ENCODE assay signal across 8 cellular contexts in the genomic region with DNA sequence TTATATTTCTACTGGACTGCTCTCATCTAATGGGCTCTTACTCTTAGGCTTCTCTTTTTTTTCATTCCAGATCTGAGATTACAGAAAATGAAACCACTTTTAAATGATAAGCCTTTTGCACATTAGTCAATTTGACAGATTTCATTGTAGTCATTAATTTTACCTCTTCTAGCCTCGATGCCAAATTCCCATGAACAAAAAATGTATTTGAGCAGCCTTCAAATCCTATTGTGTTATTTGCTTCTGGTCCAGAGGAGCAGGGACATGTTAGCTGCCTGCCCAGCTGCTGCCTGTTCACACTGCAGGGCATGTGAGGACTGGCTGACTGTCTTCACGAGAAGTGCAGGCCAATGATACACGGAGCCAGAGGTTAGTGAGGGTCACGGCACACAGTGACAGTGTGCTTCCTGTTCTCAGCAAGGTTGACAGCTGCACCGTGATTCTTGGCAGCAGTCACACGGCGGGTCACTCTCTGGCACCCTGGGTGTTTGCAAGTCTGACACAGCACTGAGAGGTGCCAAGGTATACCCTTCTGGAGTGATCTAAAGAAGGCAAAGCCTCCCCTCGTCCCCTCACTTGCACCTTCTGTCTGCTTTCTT. TPM values are rescaled to one million over a fixed set of nuclear protein-coding genes. Genes with fewer than 3 reads are reported as not detected.
DNase-seq lines count a peak whose midpoint lies in the region; ATAC-seq and TF ChIP-seq lines count a peak whose summit lies in the region.

No MANE protein-coding gene starts in this region.

- CTCF ChIA-PET in A673 (lab: Charles Lee) = no interaction called here

- no peaks in the 10 kb centered on the region for H3K27me3 ChIP-seq in right atrium auricular region
- no peaks in the 10 kb centered on the region for H3K27me3 ChIP-seq in A673 (replicated peaks; ENCODE audit: insufficient read depth, low read depth, low read length, poor library complexity)

- H3K9me3 ChIP-seq in right atrium auricular region = no peaks in the 10 kb centered on the region
- no peaks in the 10 kb centered on the region for H3K9me3 ChIP-seq in A673 (ENCODE audit: low read depth, low read length, poor library complexity, severe bottlenecking)

- DNase-seq in NCI-H1694 treated with DMSO at 0.1 percent for 48 hours (lab: John Stamatoyannopoulos, UW) (peak; percentile 67), right atrium auricular region (ENCODE audit: low spot score) (peak; percentile 70), iPS-NIHi7 (ENCODE audit: extremely low spot score) (no peak), A673 (ENCODE audit: low spot score) (no peak)
- peak; percentile 16 for DNase-seq in activated effector memory CD4-positive, alpha-beta T cell treated with Interleukin-2 at 50 U/mL for 16 hours
- peak; percentile 1 to 2 for DNase-seq in stimulated activated CD8-positive, alpha-beta memory T cell treated with anti-CD3 and anti-CD28 coated beads, Interleukin-4, amount 100 ng/mL, for 4 hours (ENCODE audit: low read depth in 2 of 2, low spot score in 1 of 2)

- no TSS peak for BruUV-seq in A673 (replicated peaks; lab: Mats Ljungman, UMichigan)

- H3K27ac ChIP-seq in right atrium auricular region = peak overlapping the region; percentile 43 to 59
- H3K27ac ChIP-seq in A673 (ENCODE audit: low read depth, low read length, poor library complexity, severe bottlenecking) = no peak overlapping the region

- ATAC-seq in GM18502 (IDR thresholded peaks at IDR 0.05; ENCODE audit: poor library complexity, unreplicated experiment) (peak; percentile 97), GM21825 (IDR thresholded peaks at IDR 0.05; ENCODE audit: unreplicated experiment) (peak; percentile 96)

- H3K36me3 ChIP-seq in right atrium auricular region (no peaks in the 10 kb centered on the region), A673 (ENCODE audit: insufficient read depth, low read length, poor library complexity, severe bottlenecking) (no peaks in the 10 kb centered on the region)

- H3K4me3 ChIP-seq in right atrium auricular region (no peak overlapping the region), A673 (ENCODE audit: low read depth, low read length, poor library complexity, severe bottlenecking) (no peak overlapping the region)

- TF ChIP-seq CTCF in right atrium auricular region (IDR thresholded peaks at IDR 0.05) = no peak
- no peak for TF ChIP-seq CTCF in A673 (conservative IDR thresholded peaks at IDR 0.05; ENCODE audit: low read depth, low read length)

- H3K4me1 ChIP-seq in right atrium auricular region = peaks cover 0 to 22% of the 10 kb centered on the region in 2 donors
- no peaks in the 10 kb centered on the region for H3K4me1 ChIP-seq in A673 (ENCODE audit: insufficient read depth, low read length, poor library complexity, severe bottlenecking)

- intact Hi-C loops in A673 (cut with micrococcal nuclease; ENCODE audit: unreplicated experiment) = no loop called here

- POLR2A ChIA-PET in A673 (lab: Charles Lee; ENCODE audit: low non-redundant PET) = no interaction called here

RNA-seq across cellular contexts. Expression of gene KAT2B, which starts 40.8 kb away (rescaled TPM):
- total RNA-seq in right atrium auricular region = 10 to 100 TPM; 25.0 to 70.5 TPM
- 4.6 and 5.4 TPM in 2 replicates for total RNA-seq in A673 (2021)

Comparison
In these comparisons a context has a peak if more than half of its experiments do, and no peak if none do; other contexts are left out.
1. DNase-seq: peak in NCI-H1694 treated with DMSO at 0.1 percent for 48 hours (single experiment), activated effector memory CD4-positive, alpha-beta T cell treated with Interleukin-2 at 50 U/mL for 16 hours (single experiment), right atrium auricular region (single experiment) and stimulated activated CD8-positive, alpha-beta memory T cell treated with anti-CD3 and anti-CD28 coated beads, Interleukin-4, amount 100 ng/mL, for 4 hours (2 of 2); none in iPS-NIHi7 (single experiment) and A673 (single experiment).